Comparison of ENCODE assay signal across 2 cellular contexts in the genomic region with DNA sequence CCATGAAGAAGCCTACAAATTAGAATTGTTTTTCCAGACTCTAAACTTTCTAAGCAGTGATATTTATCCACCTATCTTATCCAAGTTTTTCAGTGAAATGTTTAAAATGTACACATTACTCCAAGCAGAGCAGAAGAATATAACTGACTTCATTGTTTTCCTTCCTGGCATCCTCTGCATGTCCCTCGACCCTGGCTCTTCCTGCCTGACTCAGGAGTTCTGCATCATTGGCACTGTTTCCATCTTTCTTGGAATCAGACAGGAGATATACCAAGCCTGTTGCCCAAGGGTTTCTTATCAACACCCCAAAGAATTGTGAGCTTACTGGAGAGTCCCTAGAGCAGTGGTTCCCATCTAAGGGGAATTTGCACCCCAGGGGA.
TF ChIP-seq lines count a peak whose summit lies in the region.

No MANE protein-coding gene starts in this region.

TF ChIP-seq in IMR-90, 13 proteins besides CTCF, POLR2A, EP300 and RAD21:
- TF ChIP-seq FOS (IDR thresholded peaks at IDR 0.05; ENCODE audit: low read depth, low read length) (no peak), BHLHE40 (IDR thresholded peaks at IDR 0.05; ENCODE audit: low read depth, low read length) (no peak), MAZ (IDR thresholded peaks at IDR 0.05; ENCODE audit: borderline replicate concordance, low read depth, low read length) (no peak), RCOR1 (IDR thresholded peaks at IDR 0.05; ENCODE audit: insufficient replicate concordance, low read length) (no peak), CEBPB (IDR thresholded peaks at IDR 0.05; ENCODE audit: low read depth, low read length) (no peak), MAFK (IDR thresholded peaks at IDR 0.05; ENCODE audit: low read depth, low read length) (no peak), NFE2L2 (IDR thresholded peaks at IDR 0.05; ENCODE audit: low read depth, low read length) (no peak), CHD1 (IDR thresholded peaks at IDR 0.05; ENCODE audit: low read depth, low read length) (no peak), RFX5 (IDR thresholded peaks at IDR 0.05; ENCODE audit: low read depth, low read length) (no peak), SMC3 (IDR thresholded peaks at IDR 0.05; ENCODE audit: low read depth, low read length) (no peak), MXI1 (IDR thresholded peaks at IDR 0.05; ENCODE audit: borderline replicate concordance, low read depth, low read length) (no peak)
- TF ChIP-seq, protein P1, sequence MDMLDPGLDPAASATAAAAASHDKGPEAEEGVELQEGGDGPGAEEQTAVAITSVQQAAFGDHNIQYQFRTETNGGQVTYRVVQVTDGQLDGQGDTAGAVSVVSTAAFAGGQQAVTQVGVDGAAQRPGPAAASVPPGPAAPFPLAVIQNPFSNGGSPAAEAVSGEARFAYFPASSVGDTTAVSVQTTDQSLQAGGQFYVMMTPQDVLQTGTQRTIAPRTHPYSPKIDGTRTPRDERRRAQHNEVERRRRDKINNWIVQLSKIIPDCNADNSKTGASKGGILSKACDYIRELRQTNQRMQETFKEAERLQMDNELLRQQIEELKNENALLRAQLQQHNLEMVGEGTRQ (IDR thresholded peaks at IDR 0.05; ENCODE audit: low read depth, low read length) = no peak
- TF ChIP-seq, protein P2, sequence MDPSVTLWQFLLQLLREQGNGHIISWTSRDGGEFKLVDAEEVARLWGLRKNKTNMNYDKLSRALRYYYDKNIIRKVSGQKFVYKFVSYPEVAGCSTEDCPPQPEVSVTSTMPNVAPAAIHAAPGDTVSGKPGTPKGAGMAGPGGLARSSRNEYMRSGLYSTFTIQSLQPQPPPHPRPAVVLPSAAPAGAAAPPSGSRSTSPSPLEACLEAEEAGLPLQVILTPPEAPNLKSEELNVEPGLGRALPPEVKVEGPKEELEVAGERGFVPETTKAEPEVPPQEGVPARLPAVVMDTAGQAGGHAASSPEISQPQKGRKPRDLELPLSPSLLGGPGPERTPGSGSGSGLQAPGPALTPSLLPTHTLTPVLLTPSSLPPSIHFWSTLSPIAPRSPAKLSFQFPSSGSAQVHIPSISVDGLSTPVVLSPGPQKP (IDR thresholded peaks at IDR 0.05; ENCODE audit: borderline replicate concordance, low read depth, low read length) = no peak
TF ChIP-seq in IMR-90: peak in this region for 0.

TF ChIP-seq in K562, 482 proteins besides CTCF, POLR2A, EP300 and RAD21:
- TF ChIP-seq BRF1 (IDR thresholded peaks at IDR 0.05; ENCODE audit: borderline replicate concordance, extremely low read depth, insufficient read length) (no peak), MTA3 (IDR thresholded peaks at IDR 0.05; ENCODE audit: borderline replicate concordance) (0 out of 2 replicates have a peak, but pooled peaks have one; percentile 0), SMARCC2 (IDR thresholded peaks at IDR 0.05; ENCODE audit: low read depth) (no peak), FOSL1 (tag; conservative IDR thresholded peaks at IDR 0.05) (peak; percentile 56; the same call in 1 of the 2 replicates), GTF2E2 (tag; IDR thresholded peaks at IDR 0.05) (0 out of 2 replicates have a peak, but pooled peaks have one; percentile 50), POLR2B (IDR thresholded peaks at IDR 0.05; ENCODE audit: low read depth, partially characterized antibody) (no peak), ZNF282 (CRISPR knock-in tag; IDR thresholded peaks at IDR 0.05) (no peak), GABPB2 (CRISPR knock-in tag; conservative IDR thresholded peaks at IDR 0.05) (no peak), ARID1B (IDR thresholded peaks at IDR 0.05) (0 out of 2 replicates have a peak, but pooled peaks have one; percentile 1)
- TF ChIP-seq, protein P3, sequence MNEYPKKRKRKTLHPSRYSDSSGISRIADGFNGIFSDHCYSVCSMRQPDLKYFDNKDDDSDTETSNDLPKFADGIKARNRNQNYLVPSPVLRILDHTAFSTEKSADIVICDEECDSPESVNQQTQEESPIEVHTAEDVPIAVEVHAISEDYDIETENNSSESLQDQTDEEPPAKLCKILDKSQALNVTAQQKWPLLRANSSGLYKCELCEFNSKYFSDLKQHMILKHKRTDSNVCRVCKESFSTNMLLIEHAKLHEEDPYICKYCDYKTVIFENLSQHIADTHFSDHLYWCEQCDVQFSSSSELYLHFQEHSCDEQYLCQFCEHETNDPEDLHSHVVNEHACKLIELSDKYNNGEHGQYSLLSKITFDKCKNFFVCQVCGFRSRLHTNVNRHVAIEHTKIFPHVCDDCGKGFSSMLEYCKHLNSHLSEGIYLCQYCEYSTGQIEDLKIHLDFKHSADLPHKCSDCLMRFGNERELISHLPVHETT (CRISPR knock-in tag; conservative IDR thresholded peaks at IDR 0.05 in 1 of 2, IDR thresholded peaks at IDR 0.05 in 1 of 2) = 0 out of 4 replicates have a peak, but pooled peaks of 1 of the 2 experiments have one; percentile 7
- TF ChIP-seq, protein P4, sequence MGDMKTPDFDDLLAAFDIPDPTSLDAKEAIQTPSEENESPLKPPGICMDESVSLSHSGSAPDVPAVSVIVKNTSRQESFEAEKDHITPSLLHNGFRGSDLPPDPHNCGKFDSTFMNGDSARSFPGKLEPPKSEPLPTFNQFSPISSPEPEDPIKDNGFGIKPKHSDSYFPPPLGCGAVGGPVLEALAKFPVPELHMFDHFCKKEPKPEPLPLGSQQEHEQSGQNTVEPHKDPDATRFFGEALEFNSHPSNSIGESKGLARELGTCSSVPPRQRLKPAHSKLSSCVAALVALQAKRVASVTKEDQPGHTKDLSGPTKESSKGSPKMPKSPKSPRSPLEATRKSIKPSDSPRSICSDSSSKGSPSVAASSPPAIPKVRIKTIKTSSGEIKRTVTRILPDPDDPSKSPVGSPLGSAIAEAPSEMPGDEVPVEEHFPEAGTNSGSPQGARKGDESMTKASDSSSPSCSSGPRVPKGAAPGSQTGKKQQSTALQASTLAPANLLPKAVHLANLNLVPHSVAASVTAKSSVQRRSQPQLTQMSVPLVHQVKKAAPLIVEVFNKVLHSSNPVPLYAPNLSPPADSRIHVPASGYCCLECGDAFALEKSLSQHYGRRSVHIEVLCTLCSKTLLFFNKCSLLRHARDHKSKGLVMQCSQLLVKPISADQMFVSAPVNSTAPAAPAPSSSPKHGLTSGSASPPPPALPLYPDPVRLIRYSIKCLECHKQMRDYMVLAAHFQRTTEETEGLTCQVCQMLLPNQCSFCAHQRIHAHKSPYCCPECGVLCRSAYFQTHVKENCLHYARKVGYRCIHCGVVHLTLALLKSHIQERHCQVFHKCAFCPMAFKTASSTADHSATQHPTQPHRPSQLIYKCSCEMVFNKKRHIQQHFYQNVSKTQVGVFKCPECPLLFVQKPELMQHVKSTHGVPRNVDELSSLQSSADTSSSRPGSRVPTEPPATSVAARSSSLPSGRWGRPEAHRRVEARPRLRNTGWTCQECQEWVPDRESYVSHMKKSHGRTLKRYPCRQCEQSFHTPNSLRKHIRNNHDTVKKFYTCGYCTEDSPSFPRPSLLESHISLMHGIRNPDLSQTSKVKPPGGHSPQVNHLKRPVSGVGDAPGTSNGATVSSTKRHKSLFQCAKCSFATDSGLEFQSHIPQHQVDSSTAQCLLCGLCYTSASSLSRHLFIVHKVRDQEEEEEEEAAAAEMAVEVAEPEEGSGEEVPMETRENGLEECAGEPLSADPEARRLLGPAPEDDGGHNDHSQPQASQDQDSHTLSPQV (IDR thresholded peaks at IDR 0.05) = peak; percentile 29; the same call in 1 of the 2 replicates
TF ChIP-seq in K562: peak in this region for 6.
